In genomic region chr19:49120868-49121267, GRCh38 we compare ENCODE assay signal across 16 cellular contexts. TPM values are rescaled to one million over a fixed set of nuclear protein-coding genes. Genes with fewer than 3 reads are reported as not detected.
DNase-seq lines count a peak whose midpoint lies in the region; ATAC-seq and TF ChIP-seq lines count a peak whose summit lies in the region.
"Had no signal": no experiment of that assay in that cellular context is flagged by ENCODE, and none has a peak within 500 bp of the region (broad histone marks: within the 10 kb centered on the region; RNA-seq: fewer than 3 reads in every experiment).

No MANE protein-coding gene starts in this region.

- ATAC-seq in CD4-positive, CD25-positive, alpha-beta regulatory T cell (ENCODE audit: low read depth in 2 of 2), result no peak
- ATAC-seq in DND-41 (ENCODE audit: insufficient read depth, low read depth), result no peak
- no peak for ATAC-seq in activated T-helper 17 cell treated with anti-CD3 and anti-CD28 coated beads, Interleukin-2, amount 50 U/mL, for 72 hours (replicated peaks)
- ATAC-seq in naive thymus-derived CD4-positive, alpha-beta T cell, result no peak
- ATAC-seq in body of pancreas, result no peak
- ATAC-seq in HG02885 (IDR thresholded peaks at IDR 0.05; ENCODE audit: poor library complexity, unreplicated experiment), result no peak
- ATAC-seq: left lobe of liver had no signal

- peaks cover 22% of the 10 kb centered on the region for H3K79me2 ChIP-seq in DND-41 (ENCODE audit: insufficient read depth, low read length)

- no peak overlapping the region for H3K4me3 ChIP-seq in CD4-positive, CD25-positive, alpha-beta regulatory T cell (ENCODE audit: low read depth, low read length)
- no peak overlapping the region; a peak in 1 of 4 replicates for H3K4me3 ChIP-seq in DND-41 (ENCODE audit: low read depth in 1 of 2, low read length in 2 of 2)
- no peak overlapping the region for H3K4me3 ChIP-seq in naive thymus-derived CD4-positive, alpha-beta T cell (ENCODE audit: low read length)
- H3K4me3 ChIP-seq in body of pancreas, result no peak overlapping the region

- H3K36me3 Mint-ChIP-seq in CD4-positive, CD25-positive, alpha-beta regulatory T cell, result no peaks in the 10 kb centered on the region
- H3K36me3 Mint-ChIP-seq in activated T-helper 17 cell treated with anti-CD3 and anti-CD28 coated beads, Interleukin-2, amount 50 U/mL, for 72 hours (ENCODE audit: low read depth), result no peaks in the 10 kb centered on the region
- no peaks in the 10 kb centered on the region for H3K36me3 Mint-ChIP-seq in naive thymus-derived CD4-positive, alpha-beta T cell

- intact Hi-C loops in naive thymus-derived CD4-positive, alpha-beta T cell (cut with micrococcal nuclease), result no loop called here
- intact Hi-C loops in body of pancreas (cut with DNase I), result no loop called here

- peak overlapping the region; percentile 94; the same call in 1 of the 2 replicates for H3K4me2 ChIP-seq in DND-41 (ENCODE audit: insufficient read depth, low read length)

- H3K9me3 ChIP-seq in CD4-positive, CD25-positive, alpha-beta regulatory T cell (ENCODE audit: control insufficient read depth in 2 of 2, low read length in 2 of 2), result no peaks in the 10 kb centered on the region
- H3K9me3 ChIP-seq in DND-41 (ENCODE audit: insufficient read depth, low read length, severe bottlenecking), result no peaks in the 10 kb centered on the region
- H3K9me3 ChIP-seq in naive thymus-derived CD4-positive, alpha-beta T cell (ENCODE audit: control insufficient read depth in 2 of 3, low read length in 3 of 3), result no peaks in the 10 kb centered on the region
- no peaks in the 10 kb centered on the region for H3K9me3 ChIP-seq in body of pancreas
- H3K9me3 ChIP-seq: esophagus squamous epithelium had no signal

- peaks cover 3% of the 10 kb centered on the region for H4K20me1 ChIP-seq in DND-41 (ENCODE audit: insufficient read depth, low read length)

- CTCF ChIA-PET in naive thymus-derived CD4-positive, alpha-beta T cell (lab: Charles Lee), result interaction anchor here (0.5 to 1.2 kb wide), 2 partner anchors 15 to 390 kb away, joined by 3 to 4 read pairs; no protein-coding TSS in a partner anchor

- H3K4me1 ChIP-seq in CD4-positive, CD25-positive, alpha-beta regulatory T cell (ENCODE audit: control insufficient read depth, insufficient read depth, low read length, poor library complexity, severe bottlenecking), result peaks cover 26% of the 10 kb centered on the region
- H3K4me1 ChIP-seq in DND-41 (ENCODE audit: insufficient read depth, low read length), result peaks cover 38% of the 10 kb centered on the region
- peaks cover 7 to 8% of the 10 kb centered on the region in 2 donors for H3K4me1 ChIP-seq in naive thymus-derived CD4-positive, alpha-beta T cell (ENCODE audit: control insufficient read depth in 2 of 2, insufficient read depth in 2 of 2, low read length in 2 of 2)
- H3K4me1 ChIP-seq in body of pancreas, result peaks cover 31% of the 10 kb centered on the region

- no peaks in the 10 kb centered on the region for H3K36me3 ChIP-seq in CD4-positive, CD25-positive, alpha-beta regulatory T cell (ENCODE audit: control insufficient read depth, insufficient read depth, low read length)
- peaks cover 5% of the 10 kb centered on the region for H3K36me3 ChIP-seq in DND-41 (ENCODE audit: insufficient read depth, low read length)
- H3K36me3 ChIP-seq in naive thymus-derived CD4-positive, alpha-beta T cell (ENCODE audit: control insufficient read depth in 2 of 3, insufficient read depth in 3 of 3, low read length in 3 of 3), result no peaks in the 10 kb centered on the region
- H3K36me3 ChIP-seq in body of pancreas (replicated peaks in 1 of 2; ENCODE audit: insufficient read depth in 1 of 2, low read depth in 2 of 2), result no peaks in the 10 kb centered on the region
- H3K36me3 ChIP-seq: esophagus squamous epithelium had no signal

- H3K4me3 Mint-ChIP-seq in CD4-positive, CD25-positive, alpha-beta regulatory T cell, result peak overlapping the region; percentile 82 to 93 (median 86)
- H3K4me3 Mint-ChIP-seq in activated T-helper 17 cell treated with anti-CD3 and anti-CD28 coated beads, Interleukin-2, amount 50 U/mL, for 72 hours, result peak overlapping the region; percentile 87
- H3K4me3 Mint-ChIP-seq in naive thymus-derived CD4-positive, alpha-beta T cell, result peak overlapping the region; percentile 70 to 91 (median 80)

- peaks cover 0 to 33% (median 23%) of the 10 kb centered on the region in 4 donors for H3K4me1 Mint-ChIP-seq in CD4-positive, CD25-positive, alpha-beta regulatory T cell
- H3K4me1 Mint-ChIP-seq in activated T-helper 17 cell treated with anti-CD3 and anti-CD28 coated beads, Interleukin-2, amount 50 U/mL, for 72 hours, result peaks cover 16% of the 10 kb centered on the region
- peaks cover 15 to 34% (median 31%) of the 10 kb centered on the region in 7 donors for H3K4me1 Mint-ChIP-seq in naive thymus-derived CD4-positive, alpha-beta T cell

- no peak overlapping the region for H2AFZ ChIP-seq in DND-41 (ENCODE audit: low read depth, low read length)

- peak overlapping the region; percentile 84; the same call in 1 of the 2 replicates for H3K9ac ChIP-seq in DND-41 (ENCODE audit: low read depth, low read length)

- POLR2A ChIA-PET in naive thymus-derived CD4-positive, alpha-beta T cell (lab: Charles Lee), result interaction anchor here (0.7 kb wide), 1 partner anchor 127 kb away, joined by 3 read pairs; the partner anchor contains the start of genes GYS1 and RUVBL2

- TF ChIP-seq CTCF in DND-41 (IDR thresholded peaks at IDR 0.05; ENCODE audit: borderline replicate concordance, extremely low read depth, low read length, poor library complexity, severe bottlenecking), result no peak
- TF ChIP-seq CTCF in body of pancreas (IDR thresholded peaks at IDR 0.05), result no peak

- no peaks in the 10 kb centered on the region for H3K9me3 Mint-ChIP-seq in CD4-positive, CD25-positive, alpha-beta regulatory T cell
- no peaks in the 10 kb centered on the region for H3K9me3 Mint-ChIP-seq in activated T-helper 17 cell treated with anti-CD3 and anti-CD28 coated beads, Interleukin-2, amount 50 U/mL, for 72 hours
- H3K9me3 Mint-ChIP-seq in naive thymus-derived CD4-positive, alpha-beta T cell, result no peaks in the 10 kb centered on the region

- no peak for DNase-seq in CD4-positive, CD25-positive, alpha-beta regulatory T cell
- DNase-seq in DND-41 (no peak), NCI-H748 (lab: John Stamatoyannopoulos, UW; ENCODE audit: unreplicated experiment) (no peak), NCI-H526 (lab: John Stamatoyannopoulos, UW) (no peak), body of pancreas (no peak)
- no peak for DNase-seq in naive thymus-derived CD4-positive, alpha-beta T cell
- DNase-seq: activated CD4-positive, alpha-beta T cell treated with anti-CD3 and anti-CD28 coated beads for 48 hours; esophagus squamous epithelium; GDM1; NCI-H1417 treated with DMSO at 0.1 percent for 48 hours; NCI-H524; stimulated activated naive CD4-positive, alpha-beta T cell treated with Interleukin-2 at 50 U/mL for 16 hours had no signal

- no peaks in the 10 kb centered on the region for H3K27me3 ChIP-seq in CD4-positive, CD25-positive, alpha-beta regulatory T cell (ENCODE audit: control insufficient read depth, insufficient read depth, low read length)
- no peaks in the 10 kb centered on the region for H3K27me3 ChIP-seq in DND-41 (ENCODE audit: insufficient read depth, low read length, poor library complexity)
- no peaks in the 10 kb centered on the region for H3K27me3 ChIP-seq in naive thymus-derived CD4-positive, alpha-beta T cell (ENCODE audit: control insufficient read depth in 2 of 2, insufficient read depth in 2 of 2, low read length in 2 of 2)
- H3K27me3 ChIP-seq in body of pancreas, result no peaks in the 10 kb centered on the region

- H3K27ac Mint-ChIP-seq in CD4-positive, CD25-positive, alpha-beta regulatory T cell, result peak overlapping the region; percentile 21 to 51 (median 36)
- H3K27ac Mint-ChIP-seq in activated T-helper 17 cell treated with anti-CD3 and anti-CD28 coated beads, Interleukin-2, amount 50 U/mL, for 72 hours, result no peak overlapping the region
- H3K27ac Mint-ChIP-seq in naive thymus-derived CD4-positive, alpha-beta T cell, result peak overlapping the region in 5 of 9 donors; percentile 5 to 47 (median 39)
- H3K27ac Mint-ChIP-seq: CD14-positive monocyte had no signal

- WGBS in body of pancreas, 2 donors, result 100% methylated on average over 2 of the region's 2 CpGs

- H3K27ac ChIP-seq in CD4-positive, CD25-positive, alpha-beta regulatory T cell (ENCODE audit: insufficient read depth, low read length, poor library complexity, severe bottlenecking), result no peak overlapping the region
- no peak overlapping the region for H3K27ac ChIP-seq in DND-41 (ENCODE audit: low read length)
- H3K27ac ChIP-seq in naive thymus-derived CD4-positive, alpha-beta T cell (ENCODE audit: low read depth, low read length), result no peak overlapping the region
- no peak overlapping the region for H3K27ac ChIP-seq in body of pancreas

- H3K27me3 Mint-ChIP-seq in CD4-positive, CD25-positive, alpha-beta regulatory T cell, result peaks cover 38% of the 10 kb centered on the region
- H3K27me3 Mint-ChIP-seq in activated T-helper 17 cell treated with anti-CD3 and anti-CD28 coated beads, Interleukin-2, amount 50 U/mL, for 72 hours, result peaks cover 5% of the 10 kb centered on the region
- H3K27me3 Mint-ChIP-seq in naive thymus-derived CD4-positive, alpha-beta T cell, result peaks cover 0 to 31% (median 0%) of the 10 kb centered on the region in 5 donors

- TF ChIP-seq POLR2A in body of pancreas (IDR thresholded peaks at IDR 0.05), result no peak

RNA-seq across cellular contexts. Expression of gene PPFIA3, which starts 1.5 kb away (rescaled TPM):
- 2.6 TPM for total RNA-seq in CD4-positive, CD25-positive, alpha-beta regulatory T cell
- polyA plus RNA-seq in CD4-positive, CD25-positive, alpha-beta regulatory T cell, result under 1 TPM in 3 of 4 donors, not detected in 1; 0.11 to 0.17 (median 0.17) TPM
- total RNA-seq in activated T-helper 17 cell treated with anti-CD3 and anti-CD28 coated beads, Interleukin-2, amount 50 U/mL, for 72 hours, result 1 to 10 TPM; 3.6 to 3.9 TPM
- total RNA-seq in naive thymus-derived CD4-positive, alpha-beta T cell, result 1 to 10 TPM; 2.2 to 4.9 (median 3.3) TPM
- polyA plus RNA-seq in naive thymus-derived CD4-positive, alpha-beta T cell, result under 1 TPM; 0.15 to 0.54 TPM
- total RNA-seq in body of pancreas, result 10 to 100 TPM in 1 of 2 donors, 1 to 10 TPM in 1; 6.7 to 15.2 TPM
- polyA plus RNA-seq: CD14-positive monocyte had no signal

RNA-seq across cellular contexts. Expression of gene C19orf73, which starts 1.9 kb away (rescaled TPM):
- 1.7 TPM for total RNA-seq in CD4-positive, CD25-positive, alpha-beta regulatory T cell
- polyA plus RNA-seq in CD4-positive, CD25-positive, alpha-beta regulatory T cell, result 1 to 10 TPM; 1.1 to 3.7 (median 2.0) TPM
- 1 to 10 TPM in 1 of 2 donors, under 1 TPM in 1; 0.50 to 1.3 TPM for total RNA-seq in activated T-helper 17 cell treated with anti-CD3 and anti-CD28 coated beads, Interleukin-2, amount 50 U/mL, for 72 hours
- 1 to 10 TPM; 1.3 to 2.8 (median 2.2) TPM for total RNA-seq in naive thymus-derived CD4-positive, alpha-beta T cell
- 1 to 10 TPM; 4.3 to 4.8 TPM for polyA plus RNA-seq in naive thymus-derived CD4-positive, alpha-beta T cell
- total RNA-seq in body of pancreas, result 1 to 10 TPM in 1 of 2 donors, not detected in 1; 2.3 TPM

RNA-seq across cellular contexts. Expression of gene LIN7B, which starts 6.7 kb away (rescaled TPM):
- 5.5 TPM for total RNA-seq in CD4-positive, CD25-positive, alpha-beta regulatory T cell
- 1 to 10 TPM; 2.6 to 4.4 (median 4.2) TPM for polyA plus RNA-seq in CD4-positive, CD25-positive, alpha-beta regulatory T cell
- 1 to 10 TPM; 4.1 to 4.7 TPM for total RNA-seq in activated T-helper 17 cell treated with anti-CD3 and anti-CD28 coated beads, Interleukin-2, amount 50 U/mL, for 72 hours
- 10 to 100 TPM in 4 of 5 experiments, 1 to 10 TPM in 1; 3.7 to 21.7 (median 10.8) TPM for total RNA-seq in naive thymus-derived CD4-positive, alpha-beta T cell
- 1 to 10 TPM; 4.0 to 5.7 TPM for polyA plus RNA-seq in naive thymus-derived CD4-positive, alpha-beta T cell
- 10 to 100 TPM in 1 of 2 donors, 1 to 10 TPM in 1; 8.3 to 24.1 TPM for total RNA-seq in body of pancreas

RNA-seq across cellular contexts. Expression of gene HRC, which starts 34.3 kb away (rescaled TPM):
- not detected for total RNA-seq in CD4-positive, CD25-positive, alpha-beta regulatory T cell
- not detected for polyA plus RNA-seq in CD4-positive, CD25-positive, alpha-beta regulatory T cell
- not detected for total RNA-seq in activated T-helper 17 cell treated with anti-CD3 and anti-CD28 coated beads, Interleukin-2, amount 50 U/mL, for 72 hours
- not detected for total RNA-seq in naive thymus-derived CD4-positive, alpha-beta T cell
- polyA plus RNA-seq in naive thymus-derived CD4-positive, alpha-beta T cell, result not detected
- 1 to 10 TPM; 2.1 to 4.3 TPM for total RNA-seq in body of pancreas
- total RNA-seq: left lobe of liver had no signal
- polyA plus RNA-seq: CD14-positive monocyte had no signal

RNA-seq across cellular contexts. Expression of gene SNRNP70, which starts 35.6 kb away (rescaled TPM):
- 381 TPM for total RNA-seq in CD4-positive, CD25-positive, alpha-beta regulatory T cell
- polyA plus RNA-seq in CD4-positive, CD25-positive, alpha-beta regulatory T cell, result 10 to 100 TPM; 45.5 to 55.4 (median 52.2) TPM
- 100 to 1,000 TPM; 114 to 204 TPM for total RNA-seq in activated T-helper 17 cell treated with anti-CD3 and anti-CD28 coated beads, Interleukin-2, amount 50 U/mL, for 72 hours
- 100 to 1,000 TPM; 243 to 837 (median 449) TPM for total RNA-seq in naive thymus-derived CD4-positive, alpha-beta T cell
- 10 to 100 TPM; 48.0 to 63.1 TPM for polyA plus RNA-seq in naive thymus-derived CD4-positive, alpha-beta T cell
- total RNA-seq in body of pancreas, result 100 to 1,000 TPM; 199 to 588 TPM
